In genomic region chr17:77279448-77280303, GRCh38 we compare ENCODE assay signal across 1 cellular context.
A peak's percentile ranks its signal among the peaks of the same experiment; 100 is the strongest.
TF ChIP-seq lines count a peak whose summit lies in the region.

No MANE protein-coding gene starts in this region.

TF ChIP-seq in HepG2, 621 proteins besides CTCF, POLR2A, EP300 and RAD21 (continued from another document and continues in another):
- TF ChIP-seq TRIM22 (IDR thresholded peaks at IDR 0.05) = no peak
- peak; percentile 20 for TF ChIP-seq STAG1 (CRISPR knock-in tag; IDR thresholded peaks at IDR 0.05)
- TF ChIP-seq ZNF101 (CRISPR knock-in tag; IDR thresholded peaks at IDR 0.05; ENCODE audit: borderline replicate concordance, low read depth) = no peak
- TF ChIP-seq ZNF331 (CRISPR knock-in tag; IDR thresholded peaks at IDR 0.05) = peak; percentile 79
- TF ChIP-seq ZKSCAN5 (CRISPR knock-in tag; IDR thresholded peaks at IDR 0.05) = no peak
- TF ChIP-seq HMGXB4 (CRISPR knock-in tag; IDR thresholded peaks at IDR 0.05; ENCODE audit: borderline replicate concordance in 1 of 2, low read depth in 1 of 2) = peak; percentile 53 to 63; a peak in 2 of 4 replicates
- TF ChIP-seq ZNF878 (CRISPR knock-in tag; IDR thresholded peaks at IDR 0.05) = peak; percentile 53; the same call in 1 of the 2 replicates
- peak; percentile 73; the same call in 1 of the 2 replicates for TF ChIP-seq DNMT3B (CRISPR knock-in tag; conservative IDR thresholded peaks at IDR 0.05)
- TF ChIP-seq MTF1 (CRISPR knock-in tag; IDR thresholded peaks at IDR 0.05) = no peak
- TF ChIP-seq KDM1A (CRISPR knock-in tag; IDR thresholded peaks at IDR 0.05) = peak; percentile 94
- TF ChIP-seq NFATC3 (CRISPR knock-in tag; IDR thresholded peaks at IDR 0.05) = no peak
- no peak for TF ChIP-seq HOXA9 (CRISPR knock-in tag; IDR thresholded peaks at IDR 0.05; ENCODE audit: borderline replicate concordance)
- no peak for TF ChIP-seq ZNF432 (CRISPR knock-in tag; IDR thresholded peaks at IDR 0.05; ENCODE audit: borderline replicate concordance)
- TF ChIP-seq ZNF337 (CRISPR knock-in tag; IDR thresholded peaks at IDR 0.05; ENCODE audit: borderline replicate concordance, low read depth) = 0 out of 2 replicates have a peak, but pooled peaks have one; percentile 32
- TF ChIP-seq MAZ (IDR thresholded peaks at IDR 0.05; ENCODE audit: borderline replicate concordance, low read depth, low read length) = peak; percentile 67; the same call in 1 of the 2 replicates
- TF ChIP-seq MAZ (CRISPR knock-in tag; IDR thresholded peaks at IDR 0.05; ENCODE audit: low read depth) = peak; percentile 73; the same call in 1 of the 2 replicates
- TF ChIP-seq ZBTB33 (CRISPR knock-in tag; IDR thresholded peaks at IDR 0.05) = peak; percentile 59
- peak; percentile 46 for TF ChIP-seq TEAD3 (CRISPR knock-in tag; optimal IDR thresholded peaks at IDR 0.05; ENCODE audit: borderline replicate concordance)
- 0 out of 2 replicates have a peak, but pooled peaks have one; percentile 52 for TF ChIP-seq HNF4G (IDR thresholded peaks at IDR 0.05; ENCODE audit: borderline replicate concordance, low read depth, low read length)
- peak; percentile 75; the same call in 1 of the 2 replicates for TF ChIP-seq HNF4G (CRISPR knock-in tag; IDR thresholded peaks at IDR 0.05; ENCODE audit: borderline replicate concordance, low read depth)
- TF ChIP-seq PPARG (CRISPR knock-in tag; conservative IDR thresholded peaks at IDR 0.05) = peak; percentile 20; the same call in 1 of the 2 replicates
- TF ChIP-seq GPN1 (CRISPR knock-in tag; IDR thresholded peaks at IDR 0.05; ENCODE audit: borderline replicate concordance) = no peak
- no peak for TF ChIP-seq BCLAF1 (IDR thresholded peaks at IDR 0.05)
- peak; percentile 53 for TF ChIP-seq MLX (CRISPR knock-in tag; IDR thresholded peaks at IDR 0.05)
- TF ChIP-seq TOPORS (CRISPR knock-in tag; IDR thresholded peaks at IDR 0.05) = peak; percentile 32; the same call in 1 of the 2 replicates
- TF ChIP-seq HDAC6 (IDR thresholded peaks at IDR 0.05; ENCODE audit: low read depth, low read length) = no peak
- TF ChIP-seq MAX (IDR thresholded peaks at IDR 0.05) = no peak
- TF ChIP-seq SCMH1 (CRISPR knock-in tag; IDR thresholded peaks at IDR 0.05; ENCODE audit: borderline replicate concordance) = no peak
- no peak; the same call in 1 of the 2 replicates for TF ChIP-seq NFE2 (CRISPR knock-in tag; IDR thresholded peaks at IDR 0.05)
- no peak for TF ChIP-seq ATF1 (CRISPR knock-in tag; IDR thresholded peaks at IDR 0.05)
- TF ChIP-seq TAF1 (CRISPR knock-in tag; IDR thresholded peaks at IDR 0.05) = peak; percentile 74; the same call in 1 of the 2 replicates
- TF ChIP-seq MYC (CRISPR knock-in tag; IDR thresholded peaks at IDR 0.05; ENCODE audit: borderline replicate concordance) = no peak
- TF ChIP-seq ELF3 (CRISPR knock-in tag; IDR thresholded peaks at IDR 0.05) = peak; percentile 68
- TF ChIP-seq PTBP1 (IDR thresholded peaks at IDR 0.05; ENCODE audit: low read depth, low read length, poor library complexity, severe bottlenecking) = no peak
- TF ChIP-seq RFX3 (CRISPR knock-in tag; IDR thresholded peaks at IDR 0.05) = peak; percentile 1; the same call in 1 of the 2 replicates
- peak; percentile 40; the same call in 1 of the 2 replicates for TF ChIP-seq ARNTL (CRISPR knock-in tag; IDR thresholded peaks at IDR 0.05)
- no peak for TF ChIP-seq ZNF431 (CRISPR knock-in tag; IDR thresholded peaks at IDR 0.05; ENCODE audit: borderline replicate concordance, low read depth)
- no peak for TF ChIP-seq FOXO4 (CRISPR knock-in tag; conservative IDR thresholded peaks at IDR 0.05)
- TF ChIP-seq ZNF770 (CRISPR knock-in tag; IDR thresholded peaks at IDR 0.05) = peak; percentile 87
- TF ChIP-seq XBP1 (CRISPR knock-in tag; IDR thresholded peaks at IDR 0.05) = no peak
- TF ChIP-seq MTA1 (CRISPR knock-in tag; IDR thresholded peaks at IDR 0.05; ENCODE audit: borderline replicate concordance) = peak; percentile 67; the same call in 1 of the 2 replicates
- peak; percentile 59; the same call in 1 of the 2 replicates for TF ChIP-seq ZNF503 (CRISPR knock-in tag; IDR thresholded peaks at IDR 0.05)
- TF ChIP-seq ZSCAN29 (CRISPR knock-in tag; conservative IDR thresholded peaks at IDR 0.05) = no peak; the same call in 1 of the 2 replicates
- TF ChIP-seq MIXL1 (CRISPR knock-in tag; IDR thresholded peaks at IDR 0.05) = peak; percentile 63; the same call in 1 of the 2 replicates
- peak; percentile 62; the same call in 1 of the 2 replicates for TF ChIP-seq ZNF768 (CRISPR knock-in tag; IDR thresholded peaks at IDR 0.05)
- no peak for TF ChIP-seq PAF1 (CRISPR knock-in tag; IDR thresholded peaks at IDR 0.05)
- TF ChIP-seq MXD4 (CRISPR knock-in tag; IDR thresholded peaks at IDR 0.05) = peak; percentile 74
- TF ChIP-seq CCAR2 (optimal IDR thresholded peaks at IDR 0.05; ENCODE audit: low read depth, low read length) = peak; percentile 77
- TF ChIP-seq HNRNPL (IDR thresholded peaks at IDR 0.05; ENCODE audit: low read depth, low read length) = no peak; the same call in 1 of the 2 replicates
- no peak; the same call in 1 of the 2 replicates for TF ChIP-seq TRAFD1 (CRISPR knock-in tag; IDR thresholded peaks at IDR 0.05; ENCODE audit: borderline replicate concordance)
- peak; percentile 85; the same call in 1 of the 2 replicates for TF ChIP-seq ZNF839 (CRISPR knock-in tag; IDR thresholded peaks at IDR 0.05; ENCODE audit: borderline replicate concordance)
- TF ChIP-seq TBX2 (CRISPR knock-in tag; IDR thresholded peaks at IDR 0.05; ENCODE audit: borderline replicate concordance) = peak; percentile 66; the same call in 1 of the 2 replicates
